Comparison of ENCODE assay signal across 11 cellular contexts in genomic region chr6:5587648-5588047, GRCh38.
"Had no signal": no experiment of that assay in that cellular context is flagged by ENCODE, and none has a peak within 500 bp of the region (broad histone marks: within the 10 kb centered on the region; RNA-seq: fewer than 3 reads in every experiment).

No MANE protein-coding gene starts in this region.

- H3K36me3 ChIP-seq: HAP-1 had no signal

- H3K4me3 ChIP-seq: GM23248, GM23338, HAP-1 had no signal

- H3K27ac ChIP-seq: GM23248 had no signal

- H3K9me3 ChIP-seq: HAP-1 had no signal

- H2AFZ ChIP-seq: GM23248, GM23338 had no signal

- H3K9ac ChIP-seq: GM23248 had no signal

- H3K4me2 ChIP-seq: GM23338 had no signal

- H3K4me1 ChIP-seq: HAP-1 had no signal

- DNase-seq: GM23248, GOT3, H7, H9, HCEC 1CT, HFFc6 had no signal

- FAIRE-seq: H1, H54 had no signal

- ATAC-seq: GM23338, HCT116 had no signal
